In the genomic region with DNA sequence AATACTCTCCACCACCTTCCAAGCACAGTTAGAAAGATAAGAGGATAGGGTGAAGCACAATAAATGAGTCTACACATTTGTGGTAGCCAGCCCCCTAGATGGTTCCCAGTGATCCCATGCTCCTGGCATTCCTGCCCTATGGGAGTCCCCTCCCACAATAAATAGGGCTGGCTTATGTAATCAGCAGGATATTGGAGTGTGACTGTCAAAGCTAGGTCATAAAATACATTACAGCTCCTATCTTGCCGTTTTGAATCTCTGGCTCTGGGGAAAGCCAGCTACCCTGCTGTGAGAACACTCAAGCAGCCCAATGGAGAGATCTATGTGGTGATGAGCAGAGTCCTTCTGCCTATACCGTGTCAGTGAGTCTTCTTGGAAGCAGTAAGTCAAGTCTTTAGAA, we compare ENCODE assay signal across 17 cellular contexts.
"Had no signal": no experiment of that assay in that cellular context is flagged by ENCODE, and none has a peak within 500 bp of the region (broad histone marks: within the 10 kb centered on the region; RNA-seq: fewer than 3 reads in every experiment).

No MANE protein-coding gene starts in this region.

- H3K4me1 ChIP-seq: adrenal gland, breast epithelium, tibial nerve, vagina had no signal

- DNase-seq: activated CD4-positive, alpha-beta T cell treated with anti-CD3 and anti-CD28 coated beads for 36 hours; activated CD4-positive, alpha-beta T cell treated with anti-CD3 and anti-CD28 coated beads, Interleukin-2, amount 50 U/mL, for 48 hours; activated gamma-delta T cell; adrenal gland; cerebellar nuclear complex; effector CD8-positive, alpha-beta T cell; hippocampal formation; kidney; midbrain; nucleus accumbens; posterior cingulate gyrus; stimulated activated CD4-positive, alpha-beta T cell treated with anti-CD3 and anti-CD28 coated beads, Interleukin-2, amount 100 ng/mL, for 24 hours had no signal

- H3K9me3 ChIP-seq: adrenal gland, breast epithelium, tibial nerve, vagina had no signal

- H3K36me3 ChIP-seq: adrenal gland, breast epithelium, tibial nerve, vagina had no signal

- H3K4me3 ChIP-seq: adrenal gland, breast epithelium, lung, tibial nerve, vagina had no signal

- H3K27ac ChIP-seq: adrenal gland, breast epithelium, tibial nerve, vagina had no signal

- H3K27me3 ChIP-seq: adrenal gland, breast epithelium, tibial nerve, vagina had no signal

- ATAC-seq: activated CD4-positive, alpha-beta T cell treated with anti-CD3 and anti-CD28 coated beads for 36 hours; left lobe of liver had no signal
